8 cellular contexts compared by ENCODE assay signal in genomic region chr3:11720220-11721113, GRCh38.
DNase-seq lines count a peak whose midpoint lies in the region; TF ChIP-seq lines count a peak whose summit lies in the region.

No MANE protein-coding gene starts in this region.

- peak overlapping the region; percentile 47 for H3K27ac ChIP-seq in cingulate gyrus (ENCODE audit: low read depth, low read length)

- CTCF ChIA-PET in HEK293T (lab: Yijun Ruan, JAX), result no interaction called here

- POLR2A ChIA-PET in HEK293T (lab: Yijun Ruan, JAX), result no interaction called here

- DNase-seq in ELF-1 (ENCODE audit: low read depth, low spot score) (peak; percentile 81), HEK293T (ENCODE audit: extremely low spot score) (peak; percentile 70), NCI-H2171 treated with DMSO at 0.1 percent for 48 hours (lab: John Stamatoyannopoulos, UW) (peak; percentile 92), kidney glomerular epithelial cell (lab: John Stamatoyannopoulos, UW) (peak; percentile 44), GM19240 (ENCODE audit: insufficient read length, low spot score) (no peak)
- DNase-seq in activated CD4-positive, alpha-beta T cell treated with anti-CD3 and anti-CD28 coated beads for 1 hour, result peak; percentile 34
- peak; percentile 34 for DNase-seq in stimulated activated CD4-positive, alpha-beta T cell treated with anti-CD3 and anti-CD28 coated beads, Interleukin-12 subunit alpha, Interleukin-12 subunit beta, amount 100 ng/mL, for 4 hours

TF ChIP-seq in HEK293T, 16 proteins besides CTCF, POLR2A, EP300 and RAD21:
- TF ChIP-seq NFRKB (IDR thresholded peaks at IDR 0.05) (no peak), PKNOX1 (IDR thresholded peaks at IDR 0.05) (peak; percentile 44), L3MBTL2 (conservative IDR thresholded peaks at IDR 0.05) (peak; percentile 77)
